ENCODE assay signal across 16 cellular contexts in genomic region chr4:33780952-33781655, GRCh38.
A peak's percentile ranks its signal among the peaks of the same experiment; 100 is the strongest.
DNase-seq lines count a peak whose midpoint lies in the region; ATAC-seq and TF ChIP-seq lines count a peak whose summit lies in the region.
"Had no signal": no experiment of that assay in that cellular context is flagged by ENCODE, and none has a peak within 500 bp of the region (broad histone marks: within the 10 kb centered on the region; RNA-seq: fewer than 3 reads in every experiment).

No MANE protein-coding gene starts in this region.

- POLR2A ChIA-PET in OCI-LY7 (lab: Charles Lee), result interaction anchor here (0.7 kb wide), 1 partner anchor 129 kb away, joined by 3 read pairs; no protein-coding TSS in a partner anchor

- H3K4me3 ChIP-seq in astrocyte of the spinal cord (ENCODE audit: low read depth, low read length), result no peak overlapping the region
- H3K4me3 ChIP-seq in mesenchymal stem cell (ENCODE audit: insufficient read depth in 1 of 2, low read depth in 1 of 2, low read length in 2 of 2), result no peak overlapping the region
- no peak overlapping the region for H3K4me3 ChIP-seq in heart left ventricle
- H3K4me3 ChIP-seq in OCI-LY7 (ENCODE audit: low read depth, low read length, poor library complexity, severe bottlenecking), result no peak overlapping the region
- H3K4me3 ChIP-seq: heart right ventricle had no signal

- no peak overlapping the region for H3K9ac ChIP-seq in mesenchymal stem cell (ENCODE audit: low read length)

- intact Hi-C loops in heart left ventricle (cut with DNase I) (no loop called here), OCI-LY7 (cut with micrococcal nuclease; ENCODE audit: unreplicated experiment) (no loop called here)

- peaks cover 1% of the 10 kb centered on the region for H3K4me1 ChIP-seq in mesenchymal stem cell (ENCODE audit: control insufficient read depth, insufficient read depth, low read depth, low read length)
- H3K4me1 ChIP-seq in heart left ventricle, result no peaks in the 10 kb centered on the region
- no peaks in the 10 kb centered on the region for H3K4me1 ChIP-seq in OCI-LY7 (ENCODE audit: insufficient read depth, low read length, poor library complexity, severe bottlenecking)
- H3K4me1 ChIP-seq: heart right ventricle had no signal

- TF ChIP-seq POLR2A in heart left ventricle (IDR thresholded peaks at IDR 0.05), result no peak

- H2BK15ac ChIP-seq in mesenchymal stem cell (ENCODE audit: low read depth, poor library complexity, severe bottlenecking), result no peak overlapping the region

- TF ChIP-seq CTCF in astrocyte of the spinal cord (IDR thresholded peaks at IDR 0.05; ENCODE audit: low read depth, low read length) (no peak), heart left ventricle (IDR thresholded peaks at IDR 0.05) (no peak), OCI-LY7 (conservative IDR thresholded peaks at IDR 0.05; ENCODE audit: low read length) (no peak)

- H3K18ac ChIP-seq in mesenchymal stem cell (ENCODE audit: low read depth in 1 of 2, low read length in 2 of 2), result no peak overlapping the region

- H2AK5ac ChIP-seq in mesenchymal stem cell (ENCODE audit: low read length, severe bottlenecking), result no peak overlapping the region

- no peak overlapping the region for H4K8ac ChIP-seq in mesenchymal stem cell (ENCODE audit: low read length)

- H4K91ac ChIP-seq in mesenchymal stem cell (ENCODE audit: low read length), result no peak overlapping the region

- no peak overlapping the region for H3K14ac ChIP-seq in mesenchymal stem cell (ENCODE audit: low read length in 2 of 2)

- no peak for ATAC-seq in heart left ventricle
- ATAC-seq: heart right ventricle had no signal

- DNase-seq in COLO829 (ENCODE audit: low spot score) (peak; percentile 14), LHCN-M2 (ENCODE audit: low read depth) (peak; percentile 75), astrocyte of the spinal cord (ENCODE audit: low read depth, low spot score) (peak; percentile 43), mesenchymal stem cell (peak; percentile 11), cerebellar cortex (ENCODE audit: low spot score) (no peak), heart left ventricle (no peak), NCI-H2227 (lab: John Stamatoyannopoulos, UW; ENCODE audit: unreplicated experiment) (no peak), OCI-LY7 (ENCODE audit: low spot score) (no peak)
- DNase-seq: activated gamma-delta T cell treated with Interleukin-2 at 50 U/mL for 16 hours, brain microvascular endothelial cell, DMS79 treated with DMSO at 0.1 percent for 48 hours, heart right ventricle, kidney glomerular epithelial cell, NCI-H1092, posterior cingulate gyrus, WERI-Rb-1 had no signal

- CTCF ChIA-PET in OCI-LY7 (lab: Charles Lee; ENCODE audit: unreplicated experiment), result no interaction called here

- no peaks in the 10 kb centered on the region for H3K79me2 ChIP-seq in OCI-LY7 (ENCODE audit: insufficient read depth, low read depth, low read length)

- no peak overlapping the region for H3K4ac ChIP-seq in mesenchymal stem cell (ENCODE audit: low read depth in 1 of 2, low read length in 2 of 2)

- no peaks in the 10 kb centered on the region for H3K79me1 ChIP-seq in mesenchymal stem cell (replicated peaks; ENCODE audit: low read length, poor library complexity, severe bottlenecking)

- no peak overlapping the region for H2BK12ac ChIP-seq in mesenchymal stem cell (ENCODE audit: low read length in 2 of 2)

- no peaks in the 10 kb centered on the region for H3K9me2 ChIP-seq in OCI-LY7 (ENCODE audit: insufficient read depth, low read length)

- no peak overlapping the region for H3K4me2 ChIP-seq in mesenchymal stem cell (ENCODE audit: low read length, poor library complexity, severe bottlenecking)
- H3K4me2 ChIP-seq in OCI-LY7 (ENCODE audit: low read length), result no peak overlapping the region

- WGBS in mesenchymal stem cell, result no CpG with 5 or more reads among the region's 4 CpGs
- WGBS in heart left ventricle, 4 donors, result 50 to 53% (median 51%) methylated on average over 4 of the region's 4 CpGs

- no peak overlapping the region for H3K27ac ChIP-seq in mesenchymal stem cell (ENCODE audit: low read length, poor library complexity, severe bottlenecking)
- H3K27ac ChIP-seq in heart left ventricle, result no peak overlapping the region
- no peak overlapping the region for H3K27ac ChIP-seq in OCI-LY7 (ENCODE audit: low read depth, low read length, poor library complexity, severe bottlenecking)
- H3K27ac ChIP-seq: brain microvascular endothelial cell, heart right ventricle, WERI-Rb-1 had no signal

- H3K27me3 ChIP-seq in mesenchymal stem cell (ENCODE audit: control insufficient read depth in 1 of 2, insufficient read depth in 1 of 2, low read length in 2 of 2), result no peaks in the 10 kb centered on the region
- H3K27me3 ChIP-seq in heart left ventricle, result no peaks in the 10 kb centered on the region
- H3K27me3 ChIP-seq: brain microvascular endothelial cell, heart right ventricle had no signal

- no peaks in the 10 kb centered on the region for H4K20me1 ChIP-seq in OCI-LY7 (ENCODE audit: insufficient read depth, low read length)

- no peaks in the 10 kb centered on the region for H3K9me3 ChIP-seq in mesenchymal stem cell (ENCODE audit: control insufficient read depth, low read length)
- H3K9me3 ChIP-seq in heart left ventricle, result no peaks in the 10 kb centered on the region
- no peaks in the 10 kb centered on the region for H3K9me3 ChIP-seq in OCI-LY7 (ENCODE audit: low read length)

- H2AFZ ChIP-seq in mesenchymal stem cell (ENCODE audit: low read depth, low read length) (no peak overlapping the region), OCI-LY7 (ENCODE audit: low read length) (no peak overlapping the region)

- no TSS peak for BruUV-seq in OCI-LY7 (replicated peaks; lab: Mats Ljungman, UMichigan)

- H2BK5ac ChIP-seq in mesenchymal stem cell (ENCODE audit: low read depth, low read length, poor library complexity, severe bottlenecking), result no peak overlapping the region

- in situ Hi-C loops in astrocyte of the spinal cord (cut with HindIII; ENCODE audit: low sequenced_read_pairs), result no loop called here

- H3K23ac ChIP-seq in mesenchymal stem cell (ENCODE audit: low read length in 2 of 2), result no peak overlapping the region

- H2BK120ac ChIP-seq in mesenchymal stem cell (ENCODE audit: low read depth, low read length), result no peak overlapping the region

- H3K36me3 ChIP-seq in mesenchymal stem cell (ENCODE audit: control insufficient read depth in 1 of 2, insufficient read depth in 2 of 2, low read depth in 1 of 2, low read length in 2 of 2) (no peaks in the 10 kb centered on the region), heart left ventricle (no peaks in the 10 kb centered on the region), OCI-LY7 (ENCODE audit: insufficient read depth, low read length) (no peaks in the 10 kb centered on the region)
- H3K36me3 ChIP-seq: brain microvascular endothelial cell, heart right ventricle, WERI-Rb-1 had no signal

Comparison
In these comparisons a context has a peak if more than half of its experiments do, and no peak if none do; other contexts are left out.
1. DNase-seq: peak in COLO829 (single experiment), LHCN-M2 (single experiment), astrocyte of the spinal cord (single experiment) and mesenchymal stem cell (single experiment); none in cerebellar cortex (single experiment), heart left ventricle (0 of 5), NCI-H2227 (single experiment) and OCI-LY7 (single experiment).